ENCODE assay signal across 2 cellular contexts in genomic region chr6:22330941-22331340, GRCh38.
TF ChIP-seq lines count a peak whose summit lies in the region.

No MANE protein-coding gene starts in this region.

TF ChIP-seq in HepG2, 621 proteins besides CTCF, POLR2A, EP300 and RAD21:
- TF ChIP-seq ZNF83 (CRISPR knock-in tag; IDR thresholded peaks at IDR 0.05; ENCODE audit: borderline replicate concordance) (no peak), DDIT3 (CRISPR knock-in tag; IDR thresholded peaks at IDR 0.05) (no peak), MAFK (conservative IDR thresholded peaks at IDR 0.05 in 1 of 2, IDR thresholded peaks at IDR 0.05 in 1 of 2; ENCODE audit: low read length in 2 of 2) (peak; percentile 93 to 96), MAFF (IDR thresholded peaks at IDR 0.05; ENCODE audit: low read depth, low read length) (peak; percentile 93), POGK (CRISPR knock-in tag; conservative IDR thresholded peaks at IDR 0.05) (no peak), FUBP1 (CRISPR knock-in tag; IDR thresholded peaks at IDR 0.05; ENCODE audit: borderline replicate concordance) (no peak)
TF ChIP-seq in HepG2: peak in this region for 2.

TF ChIP-seq in K562, 482 proteins besides CTCF, POLR2A, EP300 and RAD21:
- no peak for TF ChIP-seq PTRF (tag; IDR thresholded peaks at IDR 0.05)
- TF ChIP-seq TAF9B (IDR thresholded peaks at IDR 0.05; ENCODE audit: partially characterized antibody) = no peak
- TF ChIP-seq IRF2 (CRISPR knock-in tag; IDR thresholded peaks at IDR 0.05) = no peak
- TF ChIP-seq MAFF (IDR thresholded peaks at IDR 0.05; ENCODE audit: low read length) = peak; percentile 79
- peak; percentile 66 for TF ChIP-seq C11orf30 (IDR thresholded peaks at IDR 0.05; ENCODE audit: low read depth)
- TF ChIP-seq MAFG (tag; conservative IDR thresholded peaks at IDR 0.05) = peak; percentile 48
- no peak for TF ChIP-seq RHOXF2B (CRISPR knock-in tag; conservative IDR thresholded peaks at IDR 0.05)
- no peak for TF ChIP-seq UBTF (IDR thresholded peaks at IDR 0.05; ENCODE audit: borderline replicate concordance in 1 of 2, low read depth in 2 of 2, low read length in 2 of 2)
- TF ChIP-seq ZNF316 (IDR thresholded peaks at IDR 0.05) = peak; percentile 80
- no peak for TF ChIP-seq CBFA2T3 (IDR thresholded peaks at IDR 0.05)
- no peak for TF ChIP-seq PTBP1 (IDR thresholded peaks at IDR 0.05; ENCODE audit: low read depth, low read length)
- TF ChIP-seq CREBBP (IDR thresholded peaks at IDR 0.05; ENCODE audit: low read depth, low read length) = no peak
- peak; percentile 75 for TF ChIP-seq MAFK (IDR thresholded peaks at IDR 0.05; ENCODE audit: low read length)
- no peak for TF ChIP-seq MXI1 (IDR thresholded peaks at IDR 0.05; ENCODE audit: low read depth, low read length)
- TF ChIP-seq NFYB (IDR thresholded peaks at IDR 0.05; ENCODE audit: extremely low read depth, insufficient read length) = no peak
- no peak for TF ChIP-seq TFAP4 (CRISPR knock-in tag; IDR thresholded peaks at IDR 0.05; ENCODE audit: borderline replicate concordance)
